ENCODE assay signal across 11 cellular contexts in genomic region chr3:78919021-78919755, GRCh38.
DNase-seq lines count a peak whose midpoint lies in the region; ATAC-seq and TF ChIP-seq lines count a peak whose summit lies in the region.
"Had no signal": no experiment of that assay in that cellular context is flagged by ENCODE, and none has a peak within 500 bp of the region (broad histone marks: within the 10 kb centered on the region; RNA-seq: fewer than 3 reads in every experiment).

No MANE protein-coding gene starts in this region.

- H3K27ac Mint-ChIP-seq in natural killer cell treated with Interleukin-12 subunit alpha and Interleukin-12 subunit beta and Interleukin-15 and Interleukin-18, amount 100 ng/mL, for 72 hours: no peak overlapping the region

- H3K27me3 ChIP-seq in brain microvascular endothelial cell (replicated peaks): no peaks in the 10 kb centered on the region
- no peaks in the 10 kb centered on the region for H3K27me3 ChIP-seq in gastrocnemius medialis
- H3K27me3 ChIP-seq: neutrophil, vagina had no signal

- peak overlapping the region; percentile 73 for H3K27ac ChIP-seq in brain microvascular endothelial cell
- no peak overlapping the region for H3K27ac ChIP-seq in gastrocnemius medialis
- no peak overlapping the region for H3K27ac ChIP-seq in OCI-LY7 (ENCODE audit: low read depth, low read length, poor library complexity, severe bottlenecking)
- H3K27ac ChIP-seq: neutrophil, vagina had no signal

- in situ Hi-C loops in brain microvascular endothelial cell (cut with HindIII; ENCODE audit: low pct_ligation_motif_present, low sequenced_read_pairs) (no loop called here), gastrocnemius medialis (cut with MboI; ENCODE audit: low sequenced_read_pairs in 4 of 4) (no loop called here)

- POLR2A ChIA-PET in OCI-LY7 (lab: Charles Lee): no interaction called here

- DNase-seq in brain microvascular endothelial cell (peak; percentile 91), gastrocnemius medialis (no peak), NCI-H2081 treated with DMSO at 0.1 percent for 48 hours (lab: John Stamatoyannopoulos, UW) (no peak), OCI-LY7 (ENCODE audit: low spot score) (no peak)
- DNase-seq in natural killer cell treated with Interleukin-12 subunit alpha and Interleukin-12 subunit beta and Interleukin-15 and Interleukin-18, amount 100 ng/mL, for 72 hours (ENCODE audit: low spot score): no peak
- no peak for DNase-seq in activated CD4-positive, CD25-positive, alpha-beta regulatory T cell treated with anti-CD3 and anti-CD28 coated beads, Interleukin-2, amount 50 U/mL, for 72 hours
- DNase-seq: cerebellar nuclear complex had no signal

- no peaks in the 10 kb centered on the region for H3K9me3 Mint-ChIP-seq in natural killer cell treated with Interleukin-12 subunit alpha and Interleukin-12 subunit beta and Interleukin-15 and Interleukin-18, amount 100 ng/mL, for 72 hours

- H3K4me2 ChIP-seq in OCI-LY7 (ENCODE audit: low read length): no peak overlapping the region

- CTCF ChIA-PET in OCI-LY7 (lab: Charles Lee; ENCODE audit: unreplicated experiment): no interaction called here

- no peak overlapping the region for H3K4me3 Mint-ChIP-seq in natural killer cell treated with Interleukin-12 subunit alpha and Interleukin-12 subunit beta and Interleukin-15 and Interleukin-18, amount 100 ng/mL, for 72 hours

- H2AFZ ChIP-seq in OCI-LY7 (ENCODE audit: low read length): no peak overlapping the region

- H3K4me3 ChIP-seq in brain microvascular endothelial cell (ENCODE audit: low read depth, low read length) (no peak overlapping the region), gastrocnemius medialis (no peak overlapping the region), OCI-LY7 (ENCODE audit: low read depth, low read length, poor library complexity, severe bottlenecking) (no peak overlapping the region)
- H3K4me3 ChIP-seq: vagina had no signal

- H3K36me3 ChIP-seq in brain microvascular endothelial cell (replicated peaks): no peaks in the 10 kb centered on the region
- no peaks in the 10 kb centered on the region for H3K36me3 ChIP-seq in gastrocnemius medialis
- no peaks in the 10 kb centered on the region for H3K36me3 ChIP-seq in OCI-LY7 (ENCODE audit: insufficient read depth, low read length)
- H3K36me3 ChIP-seq: neutrophil, vagina had no signal

- no peaks in the 10 kb centered on the region for H4K20me1 ChIP-seq in OCI-LY7 (ENCODE audit: insufficient read depth, low read length)

- no peaks in the 10 kb centered on the region for H3K9me2 ChIP-seq in OCI-LY7 (ENCODE audit: insufficient read depth, low read length)

- H3K36me3 Mint-ChIP-seq in natural killer cell treated with Interleukin-12 subunit alpha and Interleukin-12 subunit beta and Interleukin-15 and Interleukin-18, amount 100 ng/mL, for 72 hours: no peaks in the 10 kb centered on the region

- TF ChIP-seq POLR2A in gastrocnemius medialis (IDR thresholded peaks at IDR 0.05): no peak

- H3K9me3 ChIP-seq in gastrocnemius medialis: no peaks in the 10 kb centered on the region
- no peaks in the 10 kb centered on the region for H3K9me3 ChIP-seq in OCI-LY7 (ENCODE audit: low read length)
- H3K9me3 ChIP-seq: neutrophil, vagina had no signal

- TF ChIP-seq CTCF in brain microvascular endothelial cell (IDR thresholded peaks at IDR 0.05; ENCODE audit: low read depth, low read length, missing control alignments) (no peak), gastrocnemius medialis (IDR thresholded peaks at IDR 0.05 in 4 of 5, conservative IDR thresholded peaks at IDR 0.05 in 1 of 5) (no peak), OCI-LY7 (conservative IDR thresholded peaks at IDR 0.05; ENCODE audit: low read length) (no peak)

- ATAC-seq in GM18870 (IDR thresholded peaks at IDR 0.05; ENCODE audit: unreplicated experiment) (peak; percentile 97), HG03196 (IDR thresholded peaks at IDR 0.05; ENCODE audit: unreplicated experiment) (peak; percentile 56), gastrocnemius medialis (peak; percentile 75 to 96)
- ATAC-seq in natural killer cell treated with Interleukin-12 subunit alpha and Interleukin-12 subunit beta and Interleukin-15 and Interleukin-18, amount 100 ng/mL, for 72 hours: no peak

- H3K4me1 ChIP-seq in gastrocnemius medialis: no peaks in the 10 kb centered on the region
- H3K4me1 ChIP-seq in OCI-LY7 (ENCODE audit: insufficient read depth, low read length, poor library complexity, severe bottlenecking): no peaks in the 10 kb centered on the region

- BruUV-seq in OCI-LY7 (replicated peaks; lab: Mats Ljungman, UMichigan): no TSS peak

- H3K79me2 ChIP-seq in OCI-LY7 (ENCODE audit: insufficient read depth, low read depth, low read length): no peaks in the 10 kb centered on the region

- no peaks in the 10 kb centered on the region for H3K4me1 Mint-ChIP-seq in natural killer cell treated with Interleukin-12 subunit alpha and Interleukin-12 subunit beta and Interleukin-15 and Interleukin-18, amount 100 ng/mL, for 72 hours (ENCODE audit: low read depth in 2 of 2)

- intact Hi-C loops in gastrocnemius medialis (cut with DNase I; ENCODE audit: low total_unique reads) (no loop called here), OCI-LY7 (cut with micrococcal nuclease; ENCODE audit: unreplicated experiment) (no loop called here)

- no peaks in the 10 kb centered on the region for H3K27me3 Mint-ChIP-seq in natural killer cell treated with Interleukin-12 subunit alpha and Interleukin-12 subunit beta and Interleukin-15 and Interleukin-18, amount 100 ng/mL, for 72 hours

Comparison
In these comparisons a context has a peak if more than half of its experiments do, and no peak if none do; other contexts are left out.
1. ATAC-seq: peak in GM18870 (single experiment), HG03196 (single experiment) and gastrocnemius medialis (2 of 2); none in natural killer cell treated with Interleukin-12 subunit alpha and Interleukin-12 subunit beta and Interleukin-15 and Interleukin-18, amount 100 ng/mL, for 72 hours (0 of 2).